In the genomic region with DNA sequence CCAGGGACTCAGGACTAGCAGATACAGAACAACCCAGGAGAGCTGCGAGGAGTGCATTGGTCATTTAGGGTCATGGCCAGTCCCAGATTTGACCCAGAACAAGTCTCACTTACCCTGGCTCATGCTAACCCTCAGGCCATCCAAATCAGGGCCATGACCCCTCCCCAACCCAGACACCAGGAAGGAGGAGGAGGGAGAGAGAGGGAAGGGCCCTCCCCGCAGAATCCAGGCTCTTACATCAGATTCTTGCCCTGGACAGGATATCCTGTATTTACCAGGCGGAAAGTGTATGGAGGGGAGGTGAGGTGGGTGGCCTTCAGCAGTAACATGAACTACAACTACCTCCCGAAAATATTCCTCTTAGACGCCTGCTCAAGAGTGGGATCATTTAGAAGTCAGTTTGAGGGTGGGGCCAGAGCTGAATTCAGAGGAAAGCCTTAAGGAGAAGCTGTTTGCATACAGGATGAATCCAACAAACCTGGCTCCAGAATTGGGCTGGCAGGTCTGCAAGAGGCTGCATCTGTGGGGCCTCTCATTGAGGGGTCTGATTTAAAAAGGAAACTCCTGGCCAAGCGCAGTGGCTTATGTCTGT, we compare ENCODE assay signal across 9 cellular contexts. TPM values are rescaled to one million over a fixed set of nuclear protein-coding genes. Genes with fewer than 3 reads are reported as not detected.
DNase-seq lines count a peak whose midpoint lies in the region; ATAC-seq and TF ChIP-seq lines count a peak whose summit lies in the region.
"Had no signal": no experiment of that assay in that cellular context is flagged by ENCODE, and none has a peak within 500 bp of the region (broad histone marks: within the 10 kb centered on the region; RNA-seq: fewer than 3 reads in every experiment).

No MANE protein-coding gene starts in this region.

- H3K4me3 ChIP-seq in astrocyte of the cerebellum (ENCODE audit: low read depth, low read length) (peak overlapping the region; percentile 97), lower lobe of right lung (peak overlapping the region; percentile 100), upper lobe of left lung (peak overlapping the region in 3 of 4 donors; percentile 89 to 100 (median 100))

- peaks cover 66% of the 10 kb centered on the region for H3K4me1 ChIP-seq in lower lobe of right lung
- H3K4me1 ChIP-seq in upper lobe of left lung, result peaks cover 54 to 78% (median 65%) of the 10 kb centered on the region in 4 donors

- peaks cover 36% of the 10 kb centered on the region for H3K4me1 Mint-ChIP-seq in activated naive CD4-positive, alpha-beta T cell treated with anti-CD3 and anti-CD28 coated beads, Interleukin-2, amount 50 U/mL, for 24 hours

- H3K27ac ChIP-seq in lower lobe of right lung (peak overlapping the region; percentile 89), upper lobe of left lung (peak overlapping the region; percentile 66 to 97 (median 84))

- DNase-seq in activated naive CD4-positive, alpha-beta T cell treated with anti-CD3 and anti-CD28 coated beads, Interleukin-2, amount 50 U/mL, for 16 hours, result no peak
- DNase-seq in astrocyte of the cerebellum (ENCODE audit: low read depth) (no peak), lower lobe of right lung (no peak), upper lobe of left lung (no peak), AG20443 (ENCODE audit: low spot score) (no peak)
- DNase-seq: RPMI8226 had no signal

- H3K27me3 ChIP-seq in lower lobe of right lung (ENCODE audit: low read depth) (no peaks in the 10 kb centered on the region), upper lobe of left lung (no peaks in the 10 kb centered on the region)

- TF ChIP-seq POLR2A in upper lobe of left lung (IDR thresholded peaks at IDR 0.05), result no peak

- no peaks in the 10 kb centered on the region for H3K27me3 Mint-ChIP-seq in activated naive CD4-positive, alpha-beta T cell treated with anti-CD3 and anti-CD28 coated beads, Interleukin-2, amount 50 U/mL, for 24 hours

- H3K9me3 ChIP-seq in lower lobe of right lung (no peaks in the 10 kb centered on the region), upper lobe of left lung (no peaks in the 10 kb centered on the region)

- H3K36me3 ChIP-seq in lower lobe of right lung, result peaks cover 34% of the 10 kb centered on the region
- H3K36me3 ChIP-seq in upper lobe of left lung, result peaks cover 0 to 38% (median 18%) of the 10 kb centered on the region in 4 donors

- intact Hi-C loops in lower lobe of right lung (cut with DNase I), result no loop called here

- H3K4me3 Mint-ChIP-seq in activated naive CD4-positive, alpha-beta T cell treated with anti-CD3 and anti-CD28 coated beads, Interleukin-2, amount 50 U/mL, for 24 hours, result peak overlapping the region; percentile 86

- no peak for ATAC-seq in lower lobe of right lung
- no peak for ATAC-seq in upper lobe of left lung (ENCODE audit: low FRiP score in 2 of 2)
- ATAC-seq in HG02973 (IDR thresholded peaks at IDR 0.05; ENCODE audit: unreplicated experiment), result no peak
- no peak for ATAC-seq in GM21786 (IDR thresholded peaks at IDR 0.05; ENCODE audit: unreplicated experiment)

- TF ChIP-seq EP300 in upper lobe of left lung (IDR thresholded peaks at IDR 0.05), result peak in 2 of 4 donors; percentile 37 to 71

- in situ Hi-C loops in astrocyte of the cerebellum (cut with HindIII; ENCODE audit: low sequenced_read_pairs), result no loop called here

- H3K36me3 Mint-ChIP-seq in activated naive CD4-positive, alpha-beta T cell treated with anti-CD3 and anti-CD28 coated beads, Interleukin-2, amount 50 U/mL, for 24 hours, result peaks cover 2% of the 10 kb centered on the region

- H3K9me3 Mint-ChIP-seq in activated naive CD4-positive, alpha-beta T cell treated with anti-CD3 and anti-CD28 coated beads, Interleukin-2, amount 50 U/mL, for 24 hours, result no peaks in the 10 kb centered on the region

- WGBS in upper lobe of left lung, 2 donors, result 42 to 56% methylated on average over 5 to 6 of the region's 6 CpGs

- H3K27ac Mint-ChIP-seq in activated naive CD4-positive, alpha-beta T cell treated with anti-CD3 and anti-CD28 coated beads, Interleukin-2, amount 50 U/mL, for 24 hours, result no peak overlapping the region

- TF ChIP-seq CTCF in astrocyte of the cerebellum (IDR thresholded peaks at IDR 0.05; ENCODE audit: low read depth, low read length, missing control alignments) (no peak), lower lobe of right lung (IDR thresholded peaks at IDR 0.05) (no peak), upper lobe of left lung (IDR thresholded peaks at IDR 0.05) (no peak)

RNA-seq across cellular contexts. Expression of a gene that starts 2.1 kb away (rescaled TPM):
- total RNA-seq in lower lobe of right lung, result 382 TPM
- total RNA-seq in upper lobe of left lung, result 100 to 1,000 TPM; 122 to 343 (median 222) TPM

RNA-seq across cellular contexts. Expression of a gene that starts 4.9 kb away (rescaled TPM):
- 0.53 TPM for total RNA-seq in lower lobe of right lung
- total RNA-seq in upper lobe of left lung, result 1 to 10 TPM in 1 of 6 donors, under 1 TPM in 3, not detected in 2; 0.15 to 2.0 (median 0.47) TPM

RNA-seq across cellular contexts. Expression of a gene that starts 13.5 kb away (rescaled TPM):
- total RNA-seq in lower lobe of right lung (61.5 TPM), upper lobe of left lung (10 to 100 TPM; 17.8 to 69.0 (median 45.4) TPM)

RNA-seq across cellular contexts. Expression of a gene that starts 21.9 kb away (rescaled TPM):
- total RNA-seq in lower lobe of right lung, result 810 TPM
- 1,000 to 10,000 TPM in 2 of 6 donors, 100 to 1,000 TPM in 4; 534 to 1,192 (median 783) TPM for total RNA-seq in upper lobe of left lung

RNA-seq across cellular contexts. Expression of a gene that starts 39.8 kb away (rescaled TPM):
- total RNA-seq in lower lobe of right lung (17.1 TPM), upper lobe of left lung (10 to 100 TPM; 13.6 to 26.2 (median 17.5) TPM)
